ENCODE assay signal across 8 cellular contexts in genomic region chr20:63980806-63981728, GRCh38. TPM values are rescaled to one million over a fixed set of nuclear protein-coding genes. Genes with fewer than 3 reads are reported as not detected.
DNase-seq lines count a peak whose midpoint lies in the region; ATAC-seq lines count a peak whose summit lies in the region.

PRPF6 (plus strand) TSS chr20:63981132; CDS start chr20:63981246, 114 bp downstream.

- H3K27me3 Mint-ChIP-seq in IgD-negative memory B cell = no peaks in the 10 kb centered on the region

- ATAC-seq in GM21515 (IDR thresholded peaks at IDR 0.05; ENCODE audit: unreplicated experiment) = peak; percentile 51

- peak within 1 kb of the TSS; percentile 82 to 96 (median 96) for H3K27ac Mint-ChIP-seq in IgD-negative memory B cell

- H3K9me3 Mint-ChIP-seq in IgD-negative memory B cell = no peaks in the 10 kb centered on the region

- peaks cover 31 to 41% (median 32%) of the 10 kb centered on the region in 3 donors for H3K4me1 Mint-ChIP-seq in IgD-negative memory B cell

- peak; percentile 86 for DNase-seq in DMS 273 treated with DMSO at 0.1 percent for 48 hours (lab: John Stamatoyannopoulos, UW)
- peak; percentile 98 for DNase-seq in OCI-M1 (lab: John Stamatoyannopoulos, UW)
- peak; percentile 88 for DNase-seq in activated T-cell treated with anti-CD3 and anti-CD28 coated beads for 4 hours
- peak; percentile 80 for DNase-seq in epithelial cell of prostate (ENCODE audit: low read depth, low spot score)
- peak; percentile 94 for DNase-seq in mucosa of gallbladder (ENCODE audit: low spot score)
- peak; percentile 83 to 89 for DNase-seq in stimulated activated CD8-positive, alpha-beta memory T cell treated with anti-CD3 and anti-CD28 coated beads, Interleukin-4, amount 100 ng/mL, for 4 hours (ENCODE audit: low read depth in 2 of 2, low spot score in 1 of 2)

- H3K36me3 Mint-ChIP-seq in IgD-negative memory B cell = peaks cover 4% of the 10 kb centered on the region

- H3K27ac ChIP-seq in epithelial cell of prostate = peak within 1 kb of the TSS; percentile 96

- H3K4me3 Mint-ChIP-seq in IgD-negative memory B cell = peak within 1 kb of the TSS; percentile 88 to 98 (median 94)

RNA-seq across cellular contexts. Expression of gene PRPF6, which starts in this region (rescaled TPM):
- polyA plus RNA-seq in IgD-negative memory B cell = 106 TPM
- 74.7 TPM for total RNA-seq in mucosa of gallbladder

Comparison
In these comparisons a context has a peak if more than half of its experiments do, and no peak if none do; other contexts are left out.
1. Peak in every context shown above with its lines: DNase-seq, ATAC-seq and H3K27ac ChIP-seq.